9 cellular contexts compared by ENCODE assay signal in genomic region chr11:65315866-65316233, GRCh38. TPM values are rescaled to one million over a fixed set of nuclear protein-coding genes. Genes with fewer than 3 reads are reported as not detected.
A peak's percentile ranks its signal among the peaks of the same experiment; 100 is the strongest.
DNase-seq lines count a peak whose midpoint lies in the region; ATAC-seq, FAIRE-seq and TF ChIP-seq lines count a peak whose summit lies in the region.
"Had no signal": no experiment of that assay in that cellular context is flagged by ENCODE, and none has a peak within 500 bp of the region (broad histone marks: within the 10 kb centered on the region; RNA-seq: fewer than 3 reads in every experiment).

No MANE protein-coding gene starts in this region.

- no peak for TF ChIP-seq EP300 in GM12878 (IDR thresholded peaks at IDR 0.05; ENCODE audit: borderline replicate concordance in 1 of 2, control insufficient read depth in 1 of 2, low read depth in 2 of 2, low read length in 2 of 2)

- peak overlapping the region; percentile 41 for H3K27ac Mint-ChIP-seq in activated naive CD4-positive, alpha-beta T cell treated with anti-CD3 and anti-CD28 coated beads, Interleukin-2, amount 50 U/mL, for 24 hours
- no peak overlapping the region for H3K27ac Mint-ChIP-seq in activated naive CD4-positive, alpha-beta T cell treated with anti-CD3 and anti-CD28 coated beads, Interleukin-2, amount 50 U/mL, for 72 hours
- H3K27ac Mint-ChIP-seq in memory B cell: no peak overlapping the region
- H3K27ac Mint-ChIP-seq in type B pancreatic cell: peak overlapping the region; percentile 30

- no peak for ATAC-seq in activated naive CD4-positive, alpha-beta T cell treated with anti-CD3 and anti-CD28 coated beads, Interleukin-2, amount 50 U/mL, for 72 hours
- ATAC-seq in GM12878 (no peak), memory B cell (ENCODE audit: low read depth) (no peak), GM19463 (IDR thresholded peaks at IDR 0.05; ENCODE audit: unreplicated experiment) (no peak)

- TF ChIP-seq CTCF in GM12878 (IDR thresholded peaks at IDR 0.05 in 2 of 3, conservative IDR thresholded peaks at IDR 0.05 in 1 of 3; ENCODE audit: control insufficient read depth in 2 of 3, extremely low read depth in 1 of 3, insufficient read depth in 1 of 3, low read depth in 3 of 3, low read length in 3 of 3) (no peak), type B pancreatic cell (conservative IDR thresholded peaks at IDR 0.05) (peak; percentile 60)

- H2AFZ ChIP-seq in GM12878 (ENCODE audit: control insufficient read depth, low read depth, low read length): no peak overlapping the region

- no peaks in the 10 kb centered on the region for H3K36me3 Mint-ChIP-seq in activated naive CD4-positive, alpha-beta T cell treated with anti-CD3 and anti-CD28 coated beads, Interleukin-2, amount 50 U/mL, for 24 hours
- H3K36me3 Mint-ChIP-seq in activated naive CD4-positive, alpha-beta T cell treated with anti-CD3 and anti-CD28 coated beads, Interleukin-2, amount 50 U/mL, for 72 hours: no peaks in the 10 kb centered on the region
- no peaks in the 10 kb centered on the region for H3K36me3 Mint-ChIP-seq in memory B cell
- no peaks in the 10 kb centered on the region for H3K36me3 Mint-ChIP-seq in type B pancreatic cell

- POLR2A ChIA-PET in GM12878 (lab: Charles Lee): interaction anchor here (1.1 to 3.1 kb wide), 6 partner anchors 13 to 91 kb away, joined by 3 to 29 read pairs (median 7); no protein-coding TSS in a partner anchor

- H3K9me3 ChIP-seq in GM12878 (replicated peaks; ENCODE audit: control insufficient read depth, insufficient read depth, low read length): no peaks in the 10 kb centered on the region

- no peaks in the 10 kb centered on the region for H3K36me3 ChIP-seq in GM12878 (ENCODE audit: control insufficient read depth in 2 of 2, insufficient read depth in 2 of 2, low read length in 1 of 2)

- H3K4me2 ChIP-seq in GM12878 (ENCODE audit: control insufficient read depth, insufficient read depth): peak overlapping the region; percentile 80; the same call in 1 of the 2 replicates

- FAIRE-seq in GM12878 (lab: Jason Lieb, UNC): no peak
- FAIRE-seq: G401.6 had no signal

- H3K4me1 Mint-ChIP-seq in activated naive CD4-positive, alpha-beta T cell treated with anti-CD3 and anti-CD28 coated beads, Interleukin-2, amount 50 U/mL, for 24 hours: peaks cover 9% of the 10 kb centered on the region
- H3K4me1 Mint-ChIP-seq in memory B cell (peaks cover 8% of the 10 kb centered on the region), type B pancreatic cell (ENCODE audit: unreplicated experiment) (peaks cover 28% of the 10 kb centered on the region)

- H3K27me3 ChIP-seq in GM12878 (replicated peaks in 1 of 2; ENCODE audit: control insufficient read depth in 2 of 2, insufficient read depth in 2 of 2, low read length in 1 of 2): peaks cover 0 to 1% of the 10 kb centered on the region in 2 experiments; a peak in 2 of 4 replicates

- TF ChIP-seq RAD21 in GM12878 (IDR thresholded peaks at IDR 0.05; ENCODE audit: insufficient read depth, low read depth, low read length): no peak

- H3K4me1 ChIP-seq in GM12878 (ENCODE audit: control insufficient read depth, insufficient read depth, low read length): no peaks in the 10 kb centered on the region

- peak overlapping the region; percentile 81 for H3K4me3 Mint-ChIP-seq in activated naive CD4-positive, alpha-beta T cell treated with anti-CD3 and anti-CD28 coated beads, Interleukin-2, amount 50 U/mL, for 24 hours
- peak overlapping the region; percentile 65 for H3K4me3 Mint-ChIP-seq in memory B cell
- peak overlapping the region; percentile 87 for H3K4me3 Mint-ChIP-seq in type B pancreatic cell

- H3K4me3 ChIP-seq in GM12878: peak overlapping the region; percentile 95; the same call in 1 of the 2 replicates

- H3K27me3 Mint-ChIP-seq in activated naive CD4-positive, alpha-beta T cell treated with anti-CD3 and anti-CD28 coated beads, Interleukin-2, amount 50 U/mL, for 24 hours: peaks cover 1% of the 10 kb centered on the region
- H3K27me3 Mint-ChIP-seq in memory B cell: peaks cover 8% of the 10 kb centered on the region
- peaks cover 9% of the 10 kb centered on the region for H3K27me3 Mint-ChIP-seq in type B pancreatic cell

- intact Hi-C loops in GM12878 (cut with micrococcal nuclease; ENCODE audit: unreplicated experiment): loop anchor here (1.0 to 5.0 kb wide), 4 partner anchors 41 to 196 kb away; no protein-coding TSS in a partner anchor

- 20% methylated on average over 8 of the region's 8 CpGs for WGBS in GM12878 (ENCODE audit: insufficient coverage, insufficient replicate concordance, low lambda C conversion rate, missing lambda C conversion rate)

- in situ Hi-C loops in GM12878 (cut with MboI): no loop called here

- no peaks in the 10 kb centered on the region for H3K9me3 Mint-ChIP-seq in activated naive CD4-positive, alpha-beta T cell treated with anti-CD3 and anti-CD28 coated beads, Interleukin-2, amount 50 U/mL, for 24 hours
- H3K9me3 Mint-ChIP-seq in activated naive CD4-positive, alpha-beta T cell treated with anti-CD3 and anti-CD28 coated beads, Interleukin-2, amount 50 U/mL, for 72 hours: no peaks in the 10 kb centered on the region
- no peaks in the 10 kb centered on the region for H3K9me3 Mint-ChIP-seq in memory B cell
- H3K9me3 Mint-ChIP-seq in type B pancreatic cell: no peaks in the 10 kb centered on the region

- no TSS peak for BruUV-seq in GM12878 (replicated peaks; lab: Mats Ljungman, UMichigan)

- H4K20me1 ChIP-seq in GM12878 (ENCODE audit: control insufficient read depth, insufficient read depth): no peaks in the 10 kb centered on the region

- SMC1A ChIA-PET in GM12878 (lab: Charles Lee; ENCODE audit: uncharacterized antibody, unreplicated experiment): interaction anchor here (0.6 to 11.6 kb wide), 15 partner anchors 9 to 468 kb away, joined by 3 to 180 read pairs (median 4); partner anchors contain the start of genes DPF2 and POLA2

- RAD21 ChIA-PET in GM12878 (lab: Charles Lee; ENCODE audit: unreplicated experiment): interaction anchor here (0.7 to 7.9 kb wide), 23 partner anchors 10 to 468 kb away, joined by 3 to 254 read pairs (median 5); partner anchors contain the start of genes CAPN1, DPF2, POLA2 and TM7SF2

- CTCF ChIA-PET in GM12878 (lab: Yijun Ruan, JAX): interaction anchor here (0.7 to 15.4 kb wide), 36 partner anchors 9 to 476 kb away, joined by 3 to 351 read pairs (median 6); partner anchors contain the start of genes CDCA5, DPF2, POLA2 and TM7SF2

- TF ChIP-seq POLR2A in GM12878 (IDR thresholded peaks at IDR 0.05; ENCODE audit: low read depth, low read length): no peak

- no peak overlapping the region for H3K9ac ChIP-seq in GM12878 (ENCODE audit: control insufficient read depth, insufficient read depth, low read length)

- DNase-seq in activated naive CD4-positive, alpha-beta T cell treated with anti-CD3 and anti-CD28 coated beads, Interleukin-2, amount 50 U/mL, for 72 hours (ENCODE audit: low spot score in 2 of 2): no peak
- DNase-seq in GM12878 (ENCODE audit: low read depth, low spot score) (no peak), memory B cell (ENCODE audit: low spot score in 2 of 2) (no peak), type B pancreatic cell (ENCODE audit: extremely low spot score, unreplicated experiment) (no peak), SKM-1 (lab: John Stamatoyannopoulos, UW; ENCODE audit: unreplicated experiment) (no peak), NCI-H226 (no peak)

- H3K79me2 ChIP-seq in GM12878 (ENCODE audit: control insufficient read depth, insufficient read depth, low read length): no peaks in the 10 kb centered on the region

- H3K27ac ChIP-seq in GM12878 (ENCODE audit: control insufficient read depth, insufficient read depth): no peak overlapping the region

RNA-seq across cellular contexts. Expression of gene CDC42EP2, which starts 1.2 kb away (rescaled TPM):
- total RNA-seq in activated naive CD4-positive, alpha-beta T cell treated with anti-CD3 and anti-CD28 coated beads, Interleukin-2, amount 50 U/mL, for 72 hours: 1 to 10 TPM; 3.5 to 3.9 TPM
- total RNA-seq in GM12878 (2013; cell fraction: nucleolus; rRNA removed): 3.5 and 4.6 TPM in 2 replicates
- 0.44 TPM in 1 of 2 replicates, not detected in the other for total RNA-seq in GM12878 (2014; rRNA removed)
- total RNA-seq in GM12878 (2014; rRNA removed; fragmentation: Illumina TruSeq; extraction: Trizol): 0.23 TPM in 1 of 2 replicates, not detected in the other
- total RNA-seq in GM12878 (2021): 0.66 and 1.2 TPM in 2 replicates
- polyA plus RNA-seq in GM12878 (2011; ENCODE audit: low read depth): 0.13 TPM
- polyA plus RNA-seq in GM12878 (2011; rRNA removed): 0.03 TPM in 1 of 2 replicates, not detected in the other
- polyA plus RNA-seq in GM12878 (2011; cell fraction: cytosol; rRNA removed): 0.08 TPM in 1 of 2 replicates, not detected in the other
- 0.41 and 0.58 TPM in 2 replicates for polyA plus RNA-seq in GM12878 (2011; cell fraction: nucleus; rRNA removed)
- 0.88 and 1.3 TPM in 2 replicates for polyA plus RNA-seq in GM12878 (2012)
- polyA plus RNA-seq in GM12878 (2014; fragmentation: Illumina TruSeq; extraction: Trizol): 0.06 TPM in 1 of 2 replicates, not detected in the other
- polyA plus RNA-seq in GM12878 (2014; fragmentation: Nextera tagmentation; extraction: Ambion mirVana): under 1 TPM in 1 of 2 experiments, not detected in 1; 0.07 TPM
- polyA plus RNA-seq in GM12878 (2014; rRNA removed): 0.12 and 0.41 TPM in 2 replicates
- polyA plus RNA-seq in GM12878 (2016; fragmentation: Nextera tagmentation; extraction: Ambion mirVana): under 1 TPM; 0.09 to 0.13 TPM
- 0.46 TPM in 1 of 2 replicates, not detected in the other for polyA minus RNA-seq in GM12878 (2011; rRNA and poly(A)+ RNA removed)
- 0.53 TPM in 1 of 2 replicates, not detected in the other for polyA minus RNA-seq in GM12878 (2011; cell fraction: cytosol; rRNA and poly(A)+ RNA removed)
- polyA minus RNA-seq in GM12878 (2011; cell fraction: nucleus; rRNA and poly(A)+ RNA removed): 0.12 TPM in 1 of 2 replicates, not detected in the other
- total RNA-seq in type B pancreatic cell (ENCODE audit: low replicate concordance): 9.4 and 12.9 TPM in 2 replicates

RNA-seq across cellular contexts. Expression of gene DPF2, which starts 17.8 kb away (rescaled TPM):
- total RNA-seq in activated naive CD4-positive, alpha-beta T cell treated with anti-CD3 and anti-CD28 coated beads, Interleukin-2, amount 50 U/mL, for 72 hours: 10 to 100 TPM; 75.3 to 79.4 TPM
- 54.0 and 61.9 TPM in 2 replicates for total RNA-seq in GM12878 (2013; cell fraction: nucleolus; rRNA removed)
- total RNA-seq in GM12878 (2014; rRNA removed) (34.0 and 36.2 TPM in 2 replicates), GM12878 (2014; rRNA removed; fragmentation: Illumina TruSeq; extraction: Trizol) (27.5 and 27.9 TPM in 2 replicates), GM12878 (2021) (49.2 and 57.3 TPM in 2 replicates), type B pancreatic cell (ENCODE audit: low replicate concordance) (64.7 and 85.5 TPM in 2 replicates)
- polyA plus RNA-seq in GM12878 (2011; ENCODE audit: low read depth): 20.0 TPM
- polyA plus RNA-seq in GM12878 (2011; rRNA removed) (24.3 and 29.4 TPM in 2 replicates), GM12878 (2014; fragmentation: Illumina TruSeq; extraction: Trizol) (44.0 and 54.1 TPM in 2 replicates), GM12878 (2014; fragmentation: Nextera tagmentation; extraction: Ambion mirVana) (10 to 100 TPM; 14.7 to 15.0 TPM), GM12878 (2014; rRNA removed) (32.0 and 33.1 TPM in 2 replicates), GM12878 (2016; fragmentation: Nextera tagmentation; extraction: Ambion mirVana) (10 to 100 TPM; 56.8 to 60.0 TPM)
- polyA plus RNA-seq in GM12878 (2011; cell fraction: cytosol; rRNA removed): 40.3 and 53.9 TPM in 2 replicates
- 79.8 and 81.5 TPM in 2 replicates for polyA plus RNA-seq in GM12878 (2011; cell fraction: nucleus; rRNA removed)
- polyA plus RNA-seq in GM12878 (2012): 37.2 and 38.7 TPM in 2 replicates
- 28.1 and 45.1 TPM in 2 replicates for polyA minus RNA-seq in GM12878 (2011; rRNA and poly(A)+ RNA removed)
- polyA minus RNA-seq in GM12878 (2011; cell fraction: cytosol; rRNA and poly(A)+ RNA removed): 15.8 and 23.3 TPM in 2 replicates
- polyA minus RNA-seq in GM12878 (2011; cell fraction: nucleus; rRNA and poly(A)+ RNA removed): 19.9 and 34.4 TPM in 2 replicates

RNA-seq across cellular contexts. Expression of gene TIGD3, which starts 38.7 kb away (rescaled TPM):
- total RNA-seq in activated naive CD4-positive, alpha-beta T cell treated with anti-CD3 and anti-CD28 coated beads, Interleukin-2, amount 50 U/mL, for 72 hours: 1 to 10 TPM in 1 of 2 donors, under 1 TPM in 1; 0.76 to 4.0 TPM
- total RNA-seq in GM12878 (2013; cell fraction: nucleolus; rRNA removed): 0.79 and 1.3 TPM in 2 replicates
- total RNA-seq in GM12878 (2014; rRNA removed) (1.3 and 1.4 TPM in 2 replicates), GM12878 (2014; rRNA removed; fragmentation: Illumina TruSeq; extraction: Trizol) (0.18 and 0.49 TPM in 2 replicates), GM12878 (2021) (1.2 and 1.3 TPM in 2 replicates), type B pancreatic cell (ENCODE audit: low replicate concordance) (1.2 and 1.3 TPM in 2 replicates)
- 0.33 TPM for polyA plus RNA-seq in GM12878 (2011; ENCODE audit: low read depth)
- polyA plus RNA-seq in GM12878 (2011; rRNA removed) (0.20 and 0.41 TPM in 2 replicates), GM12878 (2014; fragmentation: Illumina TruSeq; extraction: Trizol) (0.25 and 0.52 TPM in 2 replicates), GM12878 (2014; fragmentation: Nextera tagmentation; extraction: Ambion mirVana) (under 1 TPM; 0.13 TPM), GM12878 (2014; rRNA removed) (0.66 and 1.00 TPM in 2 replicates), GM12878 (2016; fragmentation: Nextera tagmentation; extraction: Ambion mirVana) (under 1 TPM; 0.64 to 0.95 TPM)
- polyA plus RNA-seq in GM12878 (2011; cell fraction: cytosol; rRNA removed): 0.37 and 0.59 TPM in 2 replicates
- polyA plus RNA-seq in GM12878 (2011; cell fraction: nucleus; rRNA removed): 0.96 and 1.4 TPM in 2 replicates
- 0.50 and 0.94 TPM in 2 replicates for polyA plus RNA-seq in GM12878 (2012)
- polyA minus RNA-seq in GM12878 (2011; rRNA and poly(A)+ RNA removed): 0.44 and 0.82 TPM in 2 replicates
- not detected in 2 replicates for polyA minus RNA-seq in GM12878 (2011; cell fraction: cytosol; rRNA and poly(A)+ RNA removed)
- 0.24 and 0.67 TPM in 2 replicates for polyA minus RNA-seq in GM12878 (2011; cell fraction: nucleus; rRNA and poly(A)+ RNA removed)

RNA-seq across cellular contexts. Expression of gene POLA2, which starts 54.1 kb away (rescaled TPM):
- 10 to 100 TPM; 66.8 to 69.9 TPM for total RNA-seq in activated naive CD4-positive, alpha-beta T cell treated with anti-CD3 and anti-CD28 coated beads, Interleukin-2, amount 50 U/mL, for 72 hours
- 81.0 and 93.1 TPM in 2 replicates for total RNA-seq in GM12878 (2013; cell fraction: nucleolus; rRNA removed)
- total RNA-seq in GM12878 (2014; rRNA removed) (53.8 and 56.5 TPM in 2 replicates), GM12878 (2014; rRNA removed; fragmentation: Illumina TruSeq; extraction: Trizol) (53.4 and 55.5 TPM in 2 replicates), GM12878 (2021) (46.2 and 49.5 TPM in 2 replicates), type B pancreatic cell (ENCODE audit: low replicate concordance) (18.4 and 32.4 TPM in 2 replicates)
- 11.7 TPM for polyA plus RNA-seq in GM12878 (2011; ENCODE audit: low read depth)
- polyA plus RNA-seq in GM12878 (2011; rRNA removed) (75.3 and 93.0 TPM in 2 replicates), GM12878 (2014; fragmentation: Illumina TruSeq; extraction: Trizol) (121 and 146 TPM in 2 replicates), GM12878 (2014; fragmentation: Nextera tagmentation; extraction: Ambion mirVana) (1 to 10 TPM; 4.2 to 8.7 TPM), GM12878 (2014; rRNA removed) (55.8 and 56.3 TPM in 2 replicates), GM12878 (2016; fragmentation: Nextera tagmentation; extraction: Ambion mirVana) (100 to 1,000 TPM; 112 to 115 TPM)
- polyA plus RNA-seq in GM12878 (2011; cell fraction: cytosol; rRNA removed): 76.4 and 81.2 TPM in 2 replicates
- 87.8 and 107 TPM in 2 replicates for polyA plus RNA-seq in GM12878 (2011; cell fraction: nucleus; rRNA removed)
- polyA plus RNA-seq in GM12878 (2012): 22.4 and 27.2 TPM in 2 replicates
- polyA minus RNA-seq in GM12878 (2011; rRNA and poly(A)+ RNA removed): 89.5 and 104 TPM in 2 replicates
- 20.0 and 23.6 TPM in 2 replicates for polyA minus RNA-seq in GM12878 (2011; cell fraction: cytosol; rRNA and poly(A)+ RNA removed)
- 37.4 and 51.2 TPM in 2 replicates for polyA minus RNA-seq in GM12878 (2011; cell fraction: nucleus; rRNA and poly(A)+ RNA removed)

Comparison
In these comparisons a context has a peak if more than half of its experiments do, and no peak if none do; other contexts are left out.
1. H3K27ac Mint-ChIP-seq: peak in activated naive CD4-positive, alpha-beta T cell treated with anti-CD3 and anti-CD28 coated beads, Interleukin-2, amount 50 U/mL, for 24 hours (single experiment) and type B pancreatic cell (single experiment); none in activated naive CD4-positive, alpha-beta T cell treated with anti-CD3 and anti-CD28 coated beads, Interleukin-2, amount 50 U/mL, for 72 hours (0 of 2) and memory B cell (single experiment).
2. Peak in every context shown above with its lines, with median percentiles within 50 percentile points of each other: H3K4me3 Mint-ChIP-seq.